In the genomic region with DNA sequence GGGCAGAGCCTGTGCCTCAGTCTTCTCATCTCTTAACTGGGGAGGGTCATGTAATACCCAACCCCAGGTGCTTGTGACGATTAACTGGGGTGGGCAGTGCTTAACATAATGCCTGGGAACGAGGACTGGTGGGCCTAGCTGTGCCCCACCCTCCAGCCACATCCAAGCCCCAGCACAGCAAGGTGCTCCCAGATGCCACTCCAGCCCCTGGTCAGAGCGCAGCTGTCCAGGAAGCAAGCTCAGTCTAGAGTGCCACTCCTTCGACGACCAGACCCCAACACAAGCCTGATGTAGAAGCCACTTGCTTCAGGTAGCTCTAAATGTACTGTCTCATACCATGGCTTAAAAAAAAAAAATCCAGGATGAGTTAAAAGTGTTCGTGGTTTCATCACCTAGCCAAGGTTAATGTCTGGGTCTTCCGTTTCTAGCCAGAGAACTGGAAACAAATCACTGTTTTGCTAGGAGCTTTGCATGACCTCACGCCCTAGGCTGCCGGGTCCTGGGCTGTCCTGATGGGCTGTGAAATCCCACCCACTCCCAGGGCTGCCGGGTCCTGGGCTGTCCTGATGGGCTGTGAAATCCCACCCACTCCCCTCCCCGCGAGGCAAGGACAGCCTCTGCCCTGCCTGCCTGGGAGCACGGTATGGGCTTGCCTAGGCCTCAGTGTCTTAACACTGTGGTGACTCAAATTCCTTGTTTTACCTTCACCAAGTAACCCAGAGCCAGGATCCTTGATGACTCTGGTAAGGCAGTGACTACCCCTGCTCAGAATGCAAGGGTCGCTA, we compare ENCODE assay signal across 13 cellular contexts. TPM values are rescaled to one million over a fixed set of nuclear protein-coding genes. Genes with fewer than 3 reads are reported as not detected.
A peak's percentile ranks its signal among the peaks of the same experiment; 100 is the strongest.
DNase-seq lines count a peak whose midpoint lies in the region; ATAC-seq and TF ChIP-seq lines count a peak whose summit lies in the region.
"Had no signal": no experiment of that assay in that cellular context is flagged by ENCODE, and none has a peak within 500 bp of the region (broad histone marks: within the 10 kb centered on the region; RNA-seq: fewer than 3 reads in every experiment).

No MANE protein-coding gene starts in this region.

- H3K27me3 Mint-ChIP-seq in central memory CD8-positive, alpha-beta T cell, result no peaks in the 10 kb centered on the region
- no peaks in the 10 kb centered on the region; the same call in 1 of the 2 replicates for H3K27me3 Mint-ChIP-seq in HFFc6 (ENCODE audit: insufficient read depth)
- H3K27me3 Mint-ChIP-seq: activated CD4-positive, alpha-beta memory T cell treated with anti-CD3 and anti-CD28 coated beads for 36 hours had no signal

- peaks cover 5% of the 10 kb centered on the region; the same call in 1 of the 2 replicates for H3K36me3 ChIP-seq in Karpas-422 (ENCODE audit: insufficient read depth, low read length)

- no peaks in the 10 kb centered on the region for H3K9me3 ChIP-seq in Karpas-422 (ENCODE audit: low read length)
- H3K9me3 ChIP-seq: HAP-1, SJSA1, upper lobe of left lung had no signal

- H3K9me2 ChIP-seq in Karpas-422 (replicated peaks; ENCODE audit: insufficient read depth, low read length), result no peaks in the 10 kb centered on the region

- no peaks in the 10 kb centered on the region for H3K9me3 Mint-ChIP-seq in central memory CD8-positive, alpha-beta T cell
- H3K9me3 Mint-ChIP-seq in HFFc6, result no peaks in the 10 kb centered on the region
- H3K9me3 Mint-ChIP-seq: activated CD4-positive, alpha-beta memory T cell treated with anti-CD3 and anti-CD28 coated beads for 36 hours had no signal

- peaks cover 14% of the 10 kb centered on the region for H3K4me1 Mint-ChIP-seq in central memory CD8-positive, alpha-beta T cell
- peaks cover 9% of the 10 kb centered on the region; the same call in 1 of the 2 replicates for H3K4me1 Mint-ChIP-seq in HFFc6 (ENCODE audit: low read depth)

- DNase-seq in AG10803 (ENCODE audit: low read depth) (peak; percentile 37), HT1080 (ENCODE audit: low read depth) (peak; percentile 35), left kidney (ENCODE audit: low read depth, low spot score) (peak; percentile 76), HFFc6 (no peak), Karpas-422 (no peak)
- DNase-seq in central memory CD8-positive, alpha-beta T cell (ENCODE audit: low spot score in 2 of 2), result no peak
- DNase-seq: activated CD4-positive, alpha-beta memory T cell treated with anti-CD3 and anti-CD28 coated beads for 36 hours; NCI-H187 treated with DMSO at 0.1 percent for 48 hours; upper lobe of left lung had no signal

- peak; percentile 73 for ATAC-seq in central memory CD8-positive, alpha-beta T cell (replicated peaks; ENCODE audit: extremely low read depth, poor library complexity, severe bottlenecking)
- no peak for ATAC-seq in HG02642 (IDR thresholded peaks at IDR 0.05; ENCODE audit: poor library complexity, unreplicated experiment)
- ATAC-seq in HG03175 (IDR thresholded peaks at IDR 0.05; ENCODE audit: unreplicated experiment), result no peak

- H2AFZ ChIP-seq in Karpas-422 (ENCODE audit: low read length), result no peak overlapping the region

- no peaks in the 10 kb centered on the region for H4K20me1 ChIP-seq in Karpas-422 (ENCODE audit: insufficient read depth, low read depth, low read length)

- TF ChIP-seq CTCF in AG10803 (conservative IDR thresholded peaks at IDR 0.05; ENCODE audit: low read length), result no peak
- TF ChIP-seq CTCF in HFFc6 (IDR thresholded peaks at IDR 0.05), result no peak

- no peak overlapping the region for H3K4me3 ChIP-seq in AG10803 (ENCODE audit: low read length)
- H3K4me3 ChIP-seq in Karpas-422 (ENCODE audit: low read length), result no peak overlapping the region
- H3K4me3 ChIP-seq: HAP-1, SJSA1, upper lobe of left lung had no signal

- peaks cover 2% of the 10 kb centered on the region for H3K36me3 Mint-ChIP-seq in central memory CD8-positive, alpha-beta T cell (ENCODE audit: insufficient read depth)
- peaks cover 10% of the 10 kb centered on the region; the same call in 1 of the 2 replicates for H3K36me3 Mint-ChIP-seq in HFFc6 (ENCODE audit: low read depth)

- H3K4me1 ChIP-seq in Karpas-422 (ENCODE audit: low read length), result no peaks in the 10 kb centered on the region
- H3K4me1 ChIP-seq: HAP-1, SJSA1, upper lobe of left lung had no signal

- no peak overlapping the region for H3K9ac ChIP-seq in Karpas-422 (ENCODE audit: low read length)

- peak overlapping the region; percentile 18 for H3K4me3 Mint-ChIP-seq in central memory CD8-positive, alpha-beta T cell
- H3K4me3 Mint-ChIP-seq in HFFc6, result no peak overlapping the region
- H3K4me3 Mint-ChIP-seq: activated CD4-positive, alpha-beta memory T cell treated with anti-CD3 and anti-CD28 coated beads for 36 hours had no signal

- no peak overlapping the region for H3K27ac ChIP-seq in Karpas-422 (ENCODE audit: low read length)
- H3K27ac ChIP-seq: SJSA1, upper lobe of left lung had no signal

- H3K27ac Mint-ChIP-seq in central memory CD8-positive, alpha-beta T cell (ENCODE audit: low read depth), result no peak overlapping the region
- no peak overlapping the region for H3K27ac Mint-ChIP-seq in HFFc6
- H3K27ac Mint-ChIP-seq: activated CD4-positive, alpha-beta memory T cell treated with anti-CD3 and anti-CD28 coated beads for 36 hours had no signal

- H3K79me2 ChIP-seq in Karpas-422 (ENCODE audit: low read length), result no peaks in the 10 kb centered on the region

- H3K27me3 ChIP-seq in Karpas-422 (ENCODE audit: low read length), result no peaks in the 10 kb centered on the region
- H3K27me3 ChIP-seq: SJSA1, upper lobe of left lung had no signal

- H3K4me2 ChIP-seq in Karpas-422 (ENCODE audit: low read depth, low read length, poor library complexity, severe bottlenecking), result no peak overlapping the region

RNA-seq across cellular contexts. Expression of a gene that starts 7.7 kb away (rescaled TPM):
- 5.7 and 8.1 TPM in 2 replicates for total RNA-seq in HT1080 (2014; rRNA removed; shearing (Covaris generic))
- 4.0 and 5.8 TPM in 2 replicates for polyA plus RNA-seq in HT1080 (2015; cell fraction: cytosol; rRNA removed)
- 14.5 and 14.8 TPM in 2 replicates for polyA plus RNA-seq in HT1080 (2015; cell fraction: nucleus; rRNA removed)
- 10 to 100 TPM; 13.3 to 19.9 (median 16.6) TPM for total RNA-seq in HFFc6 (2021; fragmentation: NEBNext Ultra II Directional; extraction: Animal tissue kit (Norgen Biotek cat#: 25700))
- 4.5 and 14.2 TPM in 2 replicates for total RNA-seq in Karpas-422 (2014; rRNA removed; shearing (Covaris generic); ENCODE audit: low replicate concordance)

RNA-seq across cellular contexts. Expression of a gene that starts 9.6 kb away (rescaled TPM):
- 189 and 191 TPM in 2 replicates for total RNA-seq in HT1080 (2014; rRNA removed; shearing (Covaris generic))
- polyA plus RNA-seq in HT1080 (2015; cell fraction: cytosol; rRNA removed), result 80.9 and 105 TPM in 2 replicates
- 232 and 272 TPM in 2 replicates for polyA plus RNA-seq in HT1080 (2015; cell fraction: nucleus; rRNA removed)
- total RNA-seq in HFFc6 (2021; fragmentation: NEBNext Ultra II Directional; extraction: Animal tissue kit (Norgen Biotek cat#: 25700)), result 100 to 1,000 TPM; 347 to 472 (median 438) TPM
- 128 and 166 TPM in 2 replicates for total RNA-seq in Karpas-422 (2014; rRNA removed; shearing (Covaris generic); ENCODE audit: low replicate concordance)

RNA-seq across cellular contexts. Expression of a gene that starts 42.7 kb away (rescaled TPM):
- 36.5 and 39.3 TPM in 2 replicates for total RNA-seq in HT1080 (2014; rRNA removed; shearing (Covaris generic))
- 47.7 and 48.6 TPM in 2 replicates for polyA plus RNA-seq in HT1080 (2015; cell fraction: cytosol; rRNA removed)
- polyA plus RNA-seq in HT1080 (2015; cell fraction: nucleus; rRNA removed), result 54.8 and 54.9 TPM in 2 replicates
- 10 to 100 TPM; 38.0 to 50.8 (median 41.0) TPM for total RNA-seq in HFFc6 (2021; fragmentation: NEBNext Ultra II Directional; extraction: Animal tissue kit (Norgen Biotek cat#: 25700))
- 12.0 and 12.1 TPM in 2 replicates for total RNA-seq in Karpas-422 (2014; rRNA removed; shearing (Covaris generic); ENCODE audit: low replicate concordance)

RNA-seq across cellular contexts. Expression of a gene that starts 46.7 kb away (rescaled TPM):
- total RNA-seq in HT1080 (2014; rRNA removed; shearing (Covaris generic)), result 80.3 and 84.9 TPM in 2 replicates
- polyA plus RNA-seq in HT1080 (2015; cell fraction: cytosol; rRNA removed), result 33.4 and 33.7 TPM in 2 replicates
- polyA plus RNA-seq in HT1080 (2015; cell fraction: nucleus; rRNA removed), result 76.7 and 79.6 TPM in 2 replicates
- 10 to 100 TPM; 23.0 to 26.4 (median 24.0) TPM for total RNA-seq in HFFc6 (2021; fragmentation: NEBNext Ultra II Directional; extraction: Animal tissue kit (Norgen Biotek cat#: 25700))
- 19.0 and 34.9 TPM in 2 replicates for total RNA-seq in Karpas-422 (2014; rRNA removed; shearing (Covaris generic); ENCODE audit: low replicate concordance)

RNA-seq across cellular contexts. Expression of a gene that starts 47.0 kb away (rescaled TPM):
- total RNA-seq in HT1080 (2014; rRNA removed; shearing (Covaris generic)), result 13.0 and 15.4 TPM in 2 replicates
- polyA plus RNA-seq in HT1080 (2015; cell fraction: cytosol; rRNA removed), result 6.6 and 8.4 TPM in 2 replicates
- polyA plus RNA-seq in HT1080 (2015; cell fraction: nucleus; rRNA removed), result 12.1 and 13.8 TPM in 2 replicates
- total RNA-seq in HFFc6 (2021; fragmentation: NEBNext Ultra II Directional; extraction: Animal tissue kit (Norgen Biotek cat#: 25700)), result 10 to 100 TPM; 13.9 to 16.9 (median 15.5) TPM
- 12.7 and 14.4 TPM in 2 replicates for total RNA-seq in Karpas-422 (2014; rRNA removed; shearing (Covaris generic); ENCODE audit: low replicate concordance)

Comparison
In these comparisons a context has a peak if more than half of its experiments do, and no peak if none do; other contexts are left out.
1. DNase-seq: peak in AG10803 (single experiment), HT1080 (single experiment) and left kidney (single experiment); none in central memory CD8-positive, alpha-beta T cell (0 of 2), HFFc6 (single experiment) and Karpas-422 (single experiment).